Comparison of ENCODE assay signal across 8 cellular contexts in genomic region chr12:8692573-8692972, GRCh38. TPM values are rescaled to one million over a fixed set of nuclear protein-coding genes. Genes with fewer than 3 reads are reported as not detected.
DNase-seq lines count a peak whose midpoint lies in the region.

No MANE protein-coding gene starts in this region.

- no peaks in the 10 kb centered on the region for H3K9me3 Mint-ChIP-seq in activated naive CD8-positive, alpha-beta T cell treated with anti-CD3 and anti-CD28 coated beads for 36 hours

- DNase-seq in DMS53 (lab: John Stamatoyannopoulos, UW) (peak; percentile 96), NCI-H2107 (lab: John Stamatoyannopoulos, UW) (peak; percentile 79), dermis blood vessel endothelial cell (peak; percentile 81), mucosa of gallbladder (ENCODE audit: low spot score) (peak; percentile 72), NCI-H226 (no peak)
- no peak for DNase-seq in activated naive CD8-positive, alpha-beta T cell treated with anti-CD3 and anti-CD28 coated beads for 36 hours
- no peak for DNase-seq in activated CD4-positive, alpha-beta T cell treated with anti-CD3 and anti-CD28 coated beads for 4 hours
- DNase-seq in NK-92 treated with Interleukin-12 subunit alpha and Interleukin-12 subunit beta, amount 100 ng/mL, for 24 hours (lab: John Stamatoyannopoulos, UW) = no peak

- no peak overlapping the region for H3K4me3 Mint-ChIP-seq in activated naive CD8-positive, alpha-beta T cell treated with anti-CD3 and anti-CD28 coated beads for 36 hours

- H3K36me3 Mint-ChIP-seq in activated naive CD8-positive, alpha-beta T cell treated with anti-CD3 and anti-CD28 coated beads for 36 hours = no peaks in the 10 kb centered on the region

- H3K27ac Mint-ChIP-seq in activated naive CD8-positive, alpha-beta T cell treated with anti-CD3 and anti-CD28 coated beads for 36 hours = no peak overlapping the region

- H3K4me1 Mint-ChIP-seq in activated naive CD8-positive, alpha-beta T cell treated with anti-CD3 and anti-CD28 coated beads for 36 hours = peaks cover 16% of the 10 kb centered on the region

- no peaks in the 10 kb centered on the region for H3K27me3 Mint-ChIP-seq in activated naive CD8-positive, alpha-beta T cell treated with anti-CD3 and anti-CD28 coated beads for 36 hours

RNA-seq across cellular contexts. Expression of gene RIMKLB, which starts 5.2 kb away (rescaled TPM):
- 46.4 and 180 TPM in 2 replicates for total RNA-seq in dermis blood vessel endothelial cell
- 34.0 TPM for total RNA-seq in mucosa of gallbladder
- total RNA-seq in activated naive CD8-positive, alpha-beta T cell treated with anti-CD3 and anti-CD28 coated beads for 36 hours = 1 to 10 TPM; 7.1 to 8.1 TPM

RNA-seq across cellular contexts. Expression of gene MFAP5, which starts 29.9 kb away (rescaled TPM):
- 0.19 and 0.85 TPM in 2 replicates for total RNA-seq in dermis blood vessel endothelial cell
- total RNA-seq in mucosa of gallbladder = 6.8 TPM
- not detected for total RNA-seq in activated naive CD8-positive, alpha-beta T cell treated with anti-CD3 and anti-CD28 coated beads for 36 hours

Comparison
In these comparisons a context has a peak if more than half of its experiments do, and no peak if none do; other contexts are left out.
1. DNase-seq: peak in DMS53 (single experiment), NCI-H2107 (single experiment), dermis blood vessel endothelial cell (single experiment) and mucosa of gallbladder (single experiment); none in activated naive CD8-positive, alpha-beta T cell treated with anti-CD3 and anti-CD28 coated beads for 36 hours (single experiment), activated CD4-positive, alpha-beta T cell treated with anti-CD3 and anti-CD28 coated beads for 4 hours (0 of 2), NK-92 treated with Interleukin-12 subunit alpha and Interleukin-12 subunit beta, amount 100 ng/mL, for 24 hours (single experiment) and NCI-H226 (single experiment).